20 cellular contexts compared by ENCODE assay signal in genomic region chr9:76725885-76726284, GRCh38. TPM values are rescaled to one million over a fixed set of nuclear protein-coding genes. Genes with fewer than 3 reads are reported as not detected.
"Had no signal": no experiment of that assay in that cellular context is flagged by ENCODE, and none has a peak within 500 bp of the region (broad histone marks: within the 10 kb centered on the region; RNA-seq: fewer than 3 reads in every experiment).

No MANE protein-coding gene starts in this region.

- H3K9me3 Mint-ChIP-seq: activated naive CD4-positive, alpha-beta T cell treated with anti-CD3 and anti-CD28 coated beads for 36 hours; activated T-cell treated with anti-CD3 and anti-CD28 coated beads, Interleukin-2, amount 50 U/mL, for 4 hours; endodermal cell; natural killer cell treated with Interleukin-12 subunit alpha and Interleukin-12 subunit beta and Interleukin-15 and Interleukin-18, amount 100 ng/mL, for 72 hours; stimulated activated naive B cell treated with anti-CD40 and anti-IgM and Interleukin-4, amounts not matched to agents 10 μg/mL and 1 μg/mL and 100 μg/mL, for 72 hours had no signal

- H3K27ac ChIP-seq: body of pancreas, colonic mucosa, epithelial cell of prostate, heart left ventricle, upper lobe of right lung, VCaP had no signal

- H3K36me3 ChIP-seq: colonic mucosa, heart left ventricle, upper lobe of right lung had no signal

- H3K36me3 Mint-ChIP-seq: natural killer cell treated with Interleukin-12 subunit alpha and Interleukin-12 subunit beta and Interleukin-15 and Interleukin-18, amount 100 ng/mL, for 72 hours; stimulated activated naive B cell treated with anti-CD40 and anti-IgM and Interleukin-4, amounts not matched to agents 10 μg/mL and 1 μg/mL and 100 μg/mL, for 72 hours had no signal

- H3K9me3 ChIP-seq: body of pancreas, colonic mucosa, heart left ventricle, sigmoid colon, upper lobe of right lung had no signal

- H3K4me1 Mint-ChIP-seq: endodermal cell; stimulated activated naive B cell treated with anti-CD40 and anti-IgM and Interleukin-4, amounts not matched to agents 10 μg/mL and 1 μg/mL and 100 μg/mL, for 72 hours had no signal

- H3K4me1 ChIP-seq: colonic mucosa, heart left ventricle, upper lobe of right lung had no signal

- DNase-seq: activated CD4-positive, alpha-beta T cell treated with anti-CD3 and anti-CD28 coated beads, Interleukin-2, amount 50 U/mL, for 1 hour; activated CD4-positive, CD25-positive, alpha-beta regulatory T cell treated with anti-CD3 and anti-CD28 coated beads, Interleukin-2, amount 50 U/mL, for 72 hours; activated CD8-positive, alpha-beta memory T cell treated with anti-CD3 and anti-CD28 coated beads, Interleukin-2, amount 50 U/mL, for 4 hours; activated naive CD4-positive, alpha-beta T cell treated with anti-CD3 and anti-CD28 coated beads for 36 hours; activated T-cell treated with anti-CD3 and anti-CD28 coated beads, Interleukin-2, amount 50 U/mL, for 4 hours; body of pancreas; colonic mucosa; endodermal cell; heart left ventricle; kidney; sigmoid colon; stimulated activated CD4-positive, alpha-beta T cell treated with anti-CD3 and anti-CD28 coated beads, Interleukin-4, amount 100 ng/mL, for 4 hours; stimulated activated naive B cell treated with anti-CD40 and anti-IgM and Interleukin-4, amounts not matched to agents 10 μg/mL and 1 μg/mL and 100 μg/mL, for 72 hours; upper lobe of right lung had no signal

- H3K27ac Mint-ChIP-seq: activated naive CD4-positive, alpha-beta T cell treated with anti-CD3 and anti-CD28 coated beads for 36 hours; endodermal cell; natural killer cell treated with Interleukin-12 subunit alpha and Interleukin-12 subunit beta and Interleukin-15 and Interleukin-18, amount 100 ng/mL, for 72 hours; stimulated activated naive B cell treated with anti-CD40 and anti-IgM and Interleukin-4, amounts not matched to agents 10 μg/mL and 1 μg/mL and 100 μg/mL, for 72 hours had no signal

- H3K4me3 ChIP-seq: body of pancreas, colonic mucosa, heart left ventricle, lung, sigmoid colon, upper lobe of right lung had no signal

- H3K4me3 Mint-ChIP-seq: activated naive CD4-positive, alpha-beta T cell treated with anti-CD3 and anti-CD28 coated beads for 36 hours; activated T-cell treated with anti-CD3 and anti-CD28 coated beads, Interleukin-2, amount 50 U/mL, for 4 hours; endodermal cell; natural killer cell treated with Interleukin-12 subunit alpha and Interleukin-12 subunit beta and Interleukin-15 and Interleukin-18, amount 100 ng/mL, for 72 hours; stimulated activated naive B cell treated with anti-CD40 and anti-IgM and Interleukin-4, amounts not matched to agents 10 μg/mL and 1 μg/mL and 100 μg/mL, for 72 hours had no signal

- H3K27me3 ChIP-seq: body of pancreas, colonic mucosa, sigmoid colon, upper lobe of right lung had no signal

RNA-seq across cellular contexts. Expression of gene PCA3, which starts 38.4 kb away (rescaled TPM):
- total RNA-seq: activated naive CD4-positive, alpha-beta T cell treated with anti-CD3 and anti-CD28 coated beads for 36 hours; activated T-cell treated with anti-CD3 and anti-CD28 coated beads, Interleukin-2, amount 50 U/mL, for 4 hours; body of pancreas; cardiac septum; colonic mucosa; endodermal cell; fibroblast of lung; heart left ventricle; kidney; natural killer cell treated with Interleukin-12 subunit alpha and Interleukin-12 subunit beta and Interleukin-15 and Interleukin-18, amount 100 ng/mL, for 72 hours; upper lobe of right lung had no signal
- polyA plus RNA-seq: fibroblast of lung, heart left ventricle had no signal
